Comparison of ENCODE assay signal across 13 cellular contexts in the genomic region with DNA sequence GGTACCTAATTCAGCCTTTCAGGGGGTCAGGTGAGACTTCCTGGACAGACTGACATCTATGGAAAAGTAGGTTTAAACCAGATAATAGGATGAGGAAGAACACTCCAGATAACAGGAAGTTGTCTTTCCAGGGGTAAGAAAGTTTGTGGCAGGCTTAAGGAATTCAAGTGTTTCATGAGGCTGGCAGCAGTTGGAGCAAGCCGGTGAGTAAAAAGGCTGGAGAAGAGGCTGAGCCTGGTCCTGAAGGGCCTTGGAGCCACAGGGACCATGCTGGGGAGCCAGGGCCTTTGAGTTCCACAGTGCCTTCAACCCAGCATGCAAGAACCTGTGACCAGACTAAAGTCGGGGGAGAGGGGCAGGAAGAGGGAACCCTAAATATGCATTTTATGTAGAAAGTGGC.
A peak's percentile ranks its signal among the peaks of the same experiment; 100 is the strongest.
DNase-seq lines count a peak whose midpoint lies in the region; ATAC-seq and TF ChIP-seq lines count a peak whose summit lies in the region.
"Had no signal": no experiment of that assay in that cellular context is flagged by ENCODE, and none has a peak within 500 bp of the region (broad histone marks: within the 10 kb centered on the region; RNA-seq: fewer than 3 reads in every experiment).

No MANE protein-coding gene starts in this region.

- H3K27me3 ChIP-seq in Karpas-422 (ENCODE audit: low read length) (no peaks in the 10 kb centered on the region), transverse colon (no peaks in the 10 kb centered on the region), ovary (no peaks in the 10 kb centered on the region)

- intact Hi-C loops in transverse colon (cut with DNase I; ENCODE audit: low total_unique reads), result loop anchor here (1.0 kb wide), 1 partner anchor 42 kb away; no protein-coding TSS in a partner anchor
- intact Hi-C loops in ovary (cut with DNase I), result no loop called here

- H3K4me1 ChIP-seq in Karpas-422 (ENCODE audit: low read length), result peaks cover 85% of the 10 kb centered on the region
- peaks cover 0 to 15% (median 0%) of the 10 kb centered on the region in 4 donors for H3K4me1 ChIP-seq in transverse colon
- H3K4me1 ChIP-seq in ovary (ENCODE audit: insufficient read depth), result no peaks in the 10 kb centered on the region
- H3K4me1 ChIP-seq: parathyroid adenoma had no signal

- TF ChIP-seq POLR2A in transverse colon (IDR thresholded peaks at IDR 0.05) (no peak), ovary (IDR thresholded peaks at IDR 0.05) (no peak)

- no peak for TF ChIP-seq CTCF in AG10803 (conservative IDR thresholded peaks at IDR 0.05; ENCODE audit: low read length)
- TF ChIP-seq CTCF in transverse colon (IDR thresholded peaks at IDR 0.05), result no peak
- TF ChIP-seq CTCF in ovary (IDR thresholded peaks at IDR 0.05), result no peak

- TF ChIP-seq EP300 in transverse colon (IDR thresholded peaks at IDR 0.05; ENCODE audit: low read depth), result no peak
- TF ChIP-seq EP300 in ovary (IDR thresholded peaks at IDR 0.05), result no peak

- no peaks in the 10 kb centered on the region for H3K36me3 ChIP-seq in Karpas-422 (ENCODE audit: insufficient read depth, low read length)
- H3K36me3 ChIP-seq in transverse colon, result no peaks in the 10 kb centered on the region
- H3K36me3 ChIP-seq in ovary, result no peaks in the 10 kb centered on the region
- H3K36me3 ChIP-seq: thoracic aorta had no signal

- 95% methylated on average over 2 of the region's 2 CpGs; no CpG with 5 or more reads in 1 of the 2 donors for WGBS in transverse colon (ENCODE audit: low coverage in 1 of 2), 2 donors
- 79 to 95% (median 84%) methylated on average over 2 of the region's 2 CpGs for WGBS in ovary, 3 donors

- peak overlapping the region; percentile 47 for H3K9ac ChIP-seq in Karpas-422 (ENCODE audit: low read length)
- H3K9ac ChIP-seq: parathyroid adenoma had no signal

- no peaks in the 10 kb centered on the region for H3K9me2 ChIP-seq in Karpas-422 (replicated peaks; ENCODE audit: insufficient read depth, low read length)

- in situ Hi-C loops in transverse colon (cut with MboI; ENCODE audit: low pct_ligation_motif_present in 1 of 4, low pct_unique_long_range_greater_than_20kb in 1 of 4, low sequenced_read_pairs in 3 of 4), result no loop called here

- H3K9me3 ChIP-seq in Karpas-422 (ENCODE audit: low read length) (no peaks in the 10 kb centered on the region), transverse colon (no peaks in the 10 kb centered on the region), ovary (no peaks in the 10 kb centered on the region)
- H3K9me3 ChIP-seq: thoracic aorta had no signal

- H3K4me3 ChIP-seq in AG10803 (ENCODE audit: low read length) (no peak overlapping the region), Karpas-422 (ENCODE audit: low read length) (peak overlapping the region; percentile 50; the same call in 1 of the 2 replicates), transverse colon (no peak overlapping the region), ovary (no peak overlapping the region)
- H3K4me3 ChIP-seq: thoracic aorta had no signal

- H3K4me2 ChIP-seq in Karpas-422 (ENCODE audit: low read depth, low read length, poor library complexity, severe bottlenecking), result peak overlapping the region; percentile 77

- DNase-seq in AG10803 (ENCODE audit: low read depth) (peak; percentile 55), Karpas-422 (no peak), myocyte (ENCODE audit: low read depth) (peak; percentile 10), transverse colon (no peak), ovary (no peak)
- DNase-seq in stimulated activated CD4-positive, alpha-beta T cell treated with anti-CD3 and anti-CD28 coated beads, Interleukin-4, amount 100 ng/mL, for 4 hours, result no peak
- DNase-seq: activated CD4-positive, CD25-positive, alpha-beta regulatory T cell; activated CD8-positive, alpha-beta memory T cell treated with anti-CD3 and anti-CD28 coated beads, Interleukin-2, amount 50 U/mL, for 48 hours; NCI-H1105 had no signal

- no peak overlapping the region for H2AFZ ChIP-seq in Karpas-422 (ENCODE audit: low read length)
- H2AFZ ChIP-seq: parathyroid adenoma had no signal

- H4K20me1 ChIP-seq in Karpas-422 (ENCODE audit: insufficient read depth, low read depth, low read length), result no peaks in the 10 kb centered on the region

- ATAC-seq in GM21423 (IDR thresholded peaks at IDR 0.05; ENCODE audit: unreplicated experiment), result no peak

- no peaks in the 10 kb centered on the region for H3K79me2 ChIP-seq in Karpas-422 (ENCODE audit: low read length)
- H3K79me2 ChIP-seq: parathyroid adenoma had no signal

- H3K27ac ChIP-seq in Karpas-422 (ENCODE audit: low read length), result peak overlapping the region; percentile 96; the same call in 1 of the 2 replicates
- peak overlapping the region; percentile 83 for H3K27ac ChIP-seq in cingulate gyrus (ENCODE audit: low read depth, low read length)
- H3K27ac ChIP-seq in transverse colon, result no peak overlapping the region
- H3K27ac ChIP-seq in ovary, result no peak overlapping the region
- H3K27ac ChIP-seq: parathyroid adenoma had no signal

Comparison
In these comparisons a context has a peak if more than half of its experiments do, and no peak if none do; other contexts are left out.
1. DNase-seq: peak in AG10803 (single experiment) and myocyte (single experiment); none in Karpas-422 (single experiment), stimulated activated CD4-positive, alpha-beta T cell treated with anti-CD3 and anti-CD28 coated beads, Interleukin-4, amount 100 ng/mL, for 4 hours (0 of 2), transverse colon (single experiment) and ovary (0 of 5).
2. H3K27ac ChIP-seq: peak in Karpas-422 (single experiment) and cingulate gyrus (single experiment); none in transverse colon (0 of 4) and ovary (0 of 2).